In the genomic region with DNA sequence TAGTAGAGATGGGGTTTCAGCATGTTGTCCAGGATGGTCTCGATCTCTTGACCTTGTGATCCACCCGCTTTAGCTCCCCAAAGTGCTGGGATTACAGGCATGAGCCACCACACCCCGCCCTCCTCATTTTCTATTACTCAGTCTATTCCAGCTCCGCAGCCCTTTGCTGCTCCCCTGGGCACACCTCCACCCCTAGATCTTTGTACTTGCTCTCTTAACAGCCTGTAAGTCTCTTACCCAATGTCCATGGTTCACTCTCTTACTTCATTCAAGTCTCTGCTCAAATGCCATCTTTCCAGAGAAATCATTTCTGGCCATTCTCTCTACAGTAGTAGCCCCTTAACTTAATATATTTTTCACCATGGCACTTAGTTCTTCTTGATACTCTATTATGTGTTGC, we compare ENCODE assay signal across 2 cellular contexts.
TF ChIP-seq lines count a peak whose summit lies in the region.

No MANE protein-coding gene starts in this region.

TF ChIP-seq in GM23338, 12 proteins besides CTCF, POLR2A, EP300 and RAD21:
- TF ChIP-seq, protein P1, sequence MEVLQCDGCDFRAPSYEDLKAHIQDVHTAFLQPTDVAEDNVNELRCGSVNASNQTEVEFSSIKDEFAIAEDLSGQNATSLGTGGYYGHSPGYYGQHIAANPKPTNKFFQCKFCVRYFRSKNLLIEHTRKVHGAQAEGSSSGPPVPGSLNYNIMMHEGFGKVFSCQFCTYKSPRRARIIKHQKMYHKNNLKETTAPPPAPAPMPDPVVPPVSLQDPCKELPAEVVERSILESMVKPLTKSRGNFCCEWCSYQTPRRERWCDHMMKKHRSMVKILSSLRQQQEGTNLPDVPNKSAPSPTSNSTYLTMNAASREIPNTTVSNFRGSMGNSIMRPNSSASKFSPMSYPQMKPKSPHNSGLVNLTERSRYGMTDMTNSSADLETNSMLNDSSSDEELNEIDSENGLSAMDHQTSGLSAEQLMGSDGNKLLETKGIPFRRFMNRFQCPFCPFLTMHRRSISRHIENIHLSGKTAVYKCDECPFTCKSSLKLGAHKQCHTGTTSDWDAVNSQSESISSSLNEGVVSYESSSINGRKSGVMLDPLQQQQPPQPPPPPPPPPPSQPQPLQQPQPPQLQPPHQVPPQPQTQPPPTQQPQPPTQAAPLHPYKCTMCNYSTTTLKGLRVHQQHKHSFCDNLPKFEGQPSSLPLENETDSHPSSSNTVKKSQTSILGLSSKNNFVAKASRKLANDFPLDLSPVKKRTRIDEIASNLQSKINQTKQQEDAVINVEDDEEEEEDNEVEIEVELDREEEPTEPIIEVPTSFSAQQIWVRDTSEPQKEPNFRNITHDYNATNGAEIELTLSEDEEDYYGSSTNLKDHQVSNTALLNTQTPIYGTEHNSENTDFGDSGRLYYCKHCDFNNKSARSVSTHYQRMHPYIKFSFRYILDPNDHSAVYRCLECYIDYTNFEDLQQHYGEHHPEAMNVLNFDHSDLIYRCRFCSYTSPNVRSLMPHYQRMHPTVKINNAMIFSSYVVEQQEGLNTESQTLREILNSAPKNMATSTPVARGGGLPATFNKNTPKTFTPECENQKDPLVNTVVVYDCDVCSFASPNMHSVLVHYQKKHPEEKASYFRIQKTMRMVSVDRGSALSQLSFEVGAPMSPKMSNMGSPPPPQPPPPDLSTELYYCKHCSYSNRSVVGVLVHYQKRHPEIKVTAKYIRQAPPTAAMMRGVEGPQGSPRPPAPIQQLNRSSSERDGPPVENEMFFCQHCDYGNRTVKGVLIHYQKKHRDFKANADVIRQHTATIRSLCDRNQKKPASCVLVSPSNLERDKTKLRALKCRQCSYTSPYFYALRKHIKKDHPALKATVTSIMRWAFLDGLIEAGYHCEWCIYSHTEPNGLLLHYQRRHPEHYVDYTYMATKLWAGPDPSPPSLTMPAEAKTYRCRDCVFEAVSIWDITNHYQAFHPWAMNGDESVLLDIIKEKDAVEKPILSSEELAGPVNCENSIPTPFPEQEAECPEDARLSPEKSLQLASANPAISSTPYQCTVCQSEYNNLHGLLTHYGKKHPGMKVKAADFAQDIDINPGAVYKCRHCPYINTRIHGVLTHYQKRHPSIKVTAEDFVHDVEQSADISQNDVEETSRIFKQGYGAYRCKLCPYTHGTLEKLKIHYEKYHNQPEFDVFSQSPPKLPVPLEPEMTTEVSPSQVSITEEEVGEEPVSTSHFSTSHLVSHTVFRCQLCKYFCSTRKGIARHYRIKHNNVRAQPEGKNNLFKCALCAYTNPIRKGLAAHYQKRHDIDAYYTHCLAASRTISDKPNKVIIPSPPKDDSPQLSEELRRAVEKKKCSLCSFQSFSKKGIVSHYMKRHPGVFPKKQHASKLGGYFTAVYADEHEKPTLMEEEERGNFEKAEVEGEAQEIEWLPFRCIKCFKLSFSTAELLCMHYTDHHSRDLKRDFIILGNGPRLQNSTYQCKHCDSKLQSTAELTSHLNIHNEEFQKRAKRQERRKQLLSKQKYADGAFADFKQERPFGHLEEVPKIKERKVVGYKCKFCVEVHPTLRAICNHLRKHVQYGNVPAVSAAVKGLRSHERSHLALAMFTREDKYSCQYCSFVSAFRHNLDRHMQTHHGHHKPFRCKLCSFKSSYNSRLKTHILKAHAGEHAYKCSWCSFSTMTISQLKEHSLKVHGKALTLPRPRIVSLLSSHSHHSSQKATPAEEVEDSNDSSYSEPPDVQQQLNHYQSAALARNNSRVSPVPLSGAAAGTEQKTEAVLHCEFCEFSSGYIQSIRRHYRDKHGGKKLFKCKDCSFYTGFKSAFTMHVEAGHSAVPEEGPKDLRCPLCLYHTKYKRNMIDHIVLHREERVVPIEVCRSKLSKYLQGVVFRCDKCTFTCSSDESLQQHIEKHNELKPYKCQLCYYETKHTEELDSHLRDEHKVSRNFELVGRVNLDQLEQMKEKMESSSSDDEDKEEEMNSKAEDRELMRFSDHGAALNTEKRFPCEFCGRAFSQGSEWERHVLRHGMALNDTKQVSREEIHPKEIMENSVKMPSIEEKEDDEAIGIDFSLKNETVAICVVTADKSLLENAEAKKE (CRISPR knock-in tag; IDR thresholded peaks at IDR 0.05), result no peak
- TF ChIP-seq, protein P2, sequence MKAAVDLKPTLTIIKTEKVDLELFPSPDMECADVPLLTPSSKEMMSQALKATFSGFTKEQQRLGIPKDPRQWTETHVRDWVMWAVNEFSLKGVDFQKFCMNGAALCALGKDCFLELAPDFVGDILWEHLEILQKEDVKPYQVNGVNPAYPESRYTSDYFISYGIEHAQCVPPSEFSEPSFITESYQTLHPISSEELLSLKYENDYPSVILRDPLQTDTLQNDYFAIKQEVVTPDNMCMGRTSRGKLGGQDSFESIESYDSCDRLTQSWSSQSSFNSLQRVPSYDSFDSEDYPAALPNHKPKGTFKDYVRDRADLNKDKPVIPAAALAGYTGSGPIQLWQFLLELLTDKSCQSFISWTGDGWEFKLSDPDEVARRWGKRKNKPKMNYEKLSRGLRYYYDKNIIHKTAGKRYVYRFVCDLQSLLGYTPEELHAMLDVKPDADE (IDR thresholded peaks at IDR 0.05), result no peak
- TF ChIP-seq EZH2phosphoT487 (IDR thresholded peaks at IDR 0.05; ENCODE audit: unreplicated experiment) (no peak), POLR2AphosphoS5 (IDR thresholded peaks at IDR 0.05; ENCODE audit: low read depth) (no peak), STAT1 (IDR thresholded peaks at IDR 0.05; ENCODE audit: unreplicated experiment) (no peak), CREB1 (CRISPR knock-in tag; IDR thresholded peaks at IDR 0.05; ENCODE audit: low read depth) (no peak), ZNF114 (CRISPR knock-in tag; IDR thresholded peaks at IDR 0.05) (no peak), EZH2 (IDR thresholded peaks at IDR 0.05; ENCODE audit: low read depth, unreplicated experiment) (no peak)

TF ChIP-seq in liver, 16 proteins besides CTCF, POLR2A, EP300 and RAD21 (continued from another document):
- TF ChIP-seq REST (IDR thresholded peaks at IDR 0.05) (peak; percentile 11), HNF4G (IDR thresholded peaks at IDR 0.05) (peak; percentile 32), NR2F2 (IDR thresholded peaks at IDR 0.05) (no peak), JUND (IDR thresholded peaks at IDR 0.05) (peak in 1 of 2 donors; percentile 49), SP1 (IDR thresholded peaks at IDR 0.05) (peak; percentile 35), EGR1 (IDR thresholded peaks at IDR 0.05; ENCODE audit: low read depth in 2 of 2) (no peak), FOXA2 (IDR thresholded peaks at IDR 0.05) (peak; percentile 9)
- TF ChIP-seq, protein P3, sequence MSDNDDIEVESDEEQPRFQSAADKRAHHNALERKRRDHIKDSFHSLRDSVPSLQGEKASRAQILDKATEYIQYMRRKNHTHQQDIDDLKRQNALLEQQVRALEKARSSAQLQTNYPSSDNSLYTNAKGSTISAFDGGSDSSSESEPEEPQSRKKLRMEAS (IDR thresholded peaks at IDR 0.05), result no peak
